11 cellular contexts compared by ENCODE assay signal in genomic region chr9:110095238-110095637, GRCh38.
A peak's percentile ranks its signal among the peaks of the same experiment; 100 is the strongest.
DNase-seq lines count a peak whose midpoint lies in the region; ATAC-seq and TF ChIP-seq lines count a peak whose summit lies in the region.
"Had no signal": no experiment of that assay in that cellular context is flagged by ENCODE, and none has a peak within 500 bp of the region (broad histone marks: within the 10 kb centered on the region; RNA-seq: fewer than 3 reads in every experiment).

No MANE protein-coding gene starts in this region.

- WGBS in IMR-90 (ENCODE audit: extremely low coverage in 2 of 2, insufficient read length in 1 of 2), 2 experiments = no CpG with 5 or more reads among the region's 2 CpGs

- no TSS peak for BruUV-seq in IMR-90 (replicated peaks; lab: Mats Ljungman, UMichigan)

- H2BK20ac ChIP-seq in IMR-90 (ENCODE audit: low read depth, low read length) = no peak overlapping the region

- no peak overlapping the region for H3K27ac Mint-ChIP-seq in activated T-cell treated with anti-CD3 and anti-CD28 coated beads, Interleukin-2, amount 50 U/mL, for 72 hours
- H3K27ac Mint-ChIP-seq: neural progenitor cell had no signal

- no peak overlapping the region; a peak in 1 of 4 replicates for H4K8ac ChIP-seq in IMR-90 (ENCODE audit: low read depth in 2 of 2, low read length in 2 of 2)

- H3K9me3 ChIP-seq in IMR-90 (ENCODE audit: control insufficient read depth, insufficient read depth, low read length) = no peaks in the 10 kb centered on the region

- no peak overlapping the region for H2BK15ac ChIP-seq in IMR-90 (ENCODE audit: low read depth, low read length)

- H3K36me3 ChIP-seq in IMR-90 (ENCODE audit: control insufficient read depth, insufficient read depth, low read length) = peaks cover 10% of the 10 kb centered on the region
- H3K36me3 ChIP-seq: neural progenitor cell had no signal

- H3K79me1 ChIP-seq in IMR-90 (ENCODE audit: low read depth in 1 of 2, low read length in 2 of 2) = peaks cover 15 to 80% of the 10 kb centered on the region in 2 experiments; a peak in 3 of 4 replicates

- H4K91ac ChIP-seq in IMR-90 (ENCODE audit: insufficient read depth, low read depth, low read length) = no peak overlapping the region

- H3K4me3 Mint-ChIP-seq in activated T-cell treated with anti-CD3 and anti-CD28 coated beads, Interleukin-2, amount 50 U/mL, for 72 hours = no peak overlapping the region
- H3K4me3 Mint-ChIP-seq: neural progenitor cell had no signal

- no peaks in the 10 kb centered on the region for H3K27me3 Mint-ChIP-seq in activated T-cell treated with anti-CD3 and anti-CD28 coated beads, Interleukin-2, amount 50 U/mL, for 72 hours (ENCODE audit: low read depth)

- H3K27me3 ChIP-seq in IMR-90 (ENCODE audit: control insufficient read depth, insufficient read depth, low read length) = no peaks in the 10 kb centered on the region
- H3K27me3 ChIP-seq: neural progenitor cell had no signal

- in situ Hi-C loops in IMR-90 (cut with MboI; ENCODE audit: low sequenced_read_pairs) = no loop called here

- no peak overlapping the region for H2AK9ac ChIP-seq in IMR-90 (replicated peaks; ENCODE audit: low read depth, low read length, poor library complexity)

- H3K9me1 ChIP-seq in IMR-90 (ENCODE audit: insufficient read depth, low read length) = peaks cover 35% of the 10 kb centered on the region

- ATAC-seq in IMR-90 (ENCODE audit: low read depth) (peak; percentile 64), HG02938 (IDR thresholded peaks at IDR 0.05; ENCODE audit: unreplicated experiment) (no peak), omental fat pad (ENCODE audit: low FRiP score) (no peak)
- ATAC-seq in activated T-cell treated with anti-CD3 and anti-CD28 coated beads, Interleukin-2, amount 50 U/mL, for 72 hours (replicated peaks in 1 of 2) = no peak

- TF ChIP-seq POLR2A in IMR-90 (IDR thresholded peaks at IDR 0.05; ENCODE audit: low read depth, low read length) = no peak

- no peaks in the 10 kb centered on the region for H3K9me3 Mint-ChIP-seq in activated T-cell treated with anti-CD3 and anti-CD28 coated beads, Interleukin-2, amount 50 U/mL, for 72 hours

- CTCF ChIA-PET in IMR-90 (lab: Yijun Ruan, JAX) = no interaction called here

- H4K20me1 ChIP-seq in IMR-90 (ENCODE audit: insufficient read depth, low read length) = peaks cover 87% of the 10 kb centered on the region

- H3K23ac ChIP-seq in IMR-90 (ENCODE audit: low read depth, low read length) = peak overlapping the region; percentile 23; the same call in 1 of the 2 replicates

- H3K14ac ChIP-seq in IMR-90 (replicated peaks; ENCODE audit: low read depth, low read length) = no peak overlapping the region

- TF ChIP-seq RAD21 in IMR-90 (IDR thresholded peaks at IDR 0.05; ENCODE audit: low read length) = no peak

- H3K4ac ChIP-seq in IMR-90 (ENCODE audit: low read depth, low read length) = no peak overlapping the region; the same call in 1 of the 2 replicates

- no peak overlapping the region for H2AFZ ChIP-seq in IMR-90 (replicated peaks; ENCODE audit: low read length, poor library complexity)
- H2AFZ ChIP-seq: neural progenitor cell had no signal

- no peak overlapping the region for H2BK120ac ChIP-seq in IMR-90 (ENCODE audit: low read depth, low read length)

- DNase-seq in IMR-90 (peak; percentile 71), amniotic epithelial cell (ENCODE audit: low read depth) (peak; percentile 78), fibroblast of pulmonary artery (ENCODE audit: low read depth) (peak; percentile 72), retina (peak; percentile 31), NCI-H1930 (lab: John Stamatoyannopoulos, UW) (no peak), omental fat pad (ENCODE audit: low spot score) (no peak)
- no peak for DNase-seq in activated T-cell treated with anti-CD3 and anti-CD28 coated beads, Interleukin-2, amount 50 U/mL, for 72 hours
- DNase-seq: activated CD4-positive, CD25-positive, alpha-beta regulatory T cell; islet precursor cell had no signal

- H3K4me3 ChIP-seq in IMR-90 (ENCODE audit: insufficient read depth, low read depth, low read length) = no peak overlapping the region
- no peak overlapping the region for H3K4me3 ChIP-seq in fibroblast of pulmonary artery (replicated peaks; ENCODE audit: low read depth, low read length)
- H3K4me3 ChIP-seq: neural progenitor cell had no signal

- H3K27ac ChIP-seq in IMR-90 (ENCODE audit: insufficient read depth, low read length) = peak overlapping the region; percentile 51; the same call in 1 of the 2 replicates
- H3K27ac ChIP-seq: neural progenitor cell had no signal

- no peak overlapping the region; the same call in 1 of the 2 replicates for H3K18ac ChIP-seq in IMR-90 (ENCODE audit: low read depth, low read length)

- H4K5ac ChIP-seq in IMR-90 (ENCODE audit: low read depth, low read length) = no peak overlapping the region; the same call in 1 of the 2 replicates

- no peak overlapping the region for H3K9ac ChIP-seq in IMR-90 (ENCODE audit: low read depth, low read length)
- H3K9ac ChIP-seq: neural progenitor cell had no signal

- H2AK5ac ChIP-seq in IMR-90 (ENCODE audit: low read depth, low read length) = no peak overlapping the region

- TF ChIP-seq CTCF in IMR-90 (conservative IDR thresholded peaks at IDR 0.05; ENCODE audit: low read depth, low read length) = no peak
- no peak for TF ChIP-seq CTCF in fibroblast of pulmonary artery (IDR thresholded peaks at IDR 0.05; ENCODE audit: low read length, missing control alignments)
- TF ChIP-seq CTCF in omental fat pad (IDR thresholded peaks at IDR 0.05) = no peak

- peaks cover 0 to 1% of the 10 kb centered on the region in 2 donors for H3K36me3 Mint-ChIP-seq in activated T-cell treated with anti-CD3 and anti-CD28 coated beads, Interleukin-2, amount 50 U/mL, for 72 hours (ENCODE audit: insufficient read depth in 2 of 2)

- H2BK5ac ChIP-seq in IMR-90 (ENCODE audit: low read depth, low read length, poor library complexity, severe bottlenecking) = peak overlapping the region; percentile 18

- peaks cover 10% of the 10 kb centered on the region for H3K4me1 Mint-ChIP-seq in activated T-cell treated with anti-CD3 and anti-CD28 coated beads, Interleukin-2, amount 50 U/mL, for 72 hours (ENCODE audit: low read depth)

- intact Hi-C loops in IMR-90 (cut with micrococcal nuclease) = no loop called here

- dilution Hi-C loops in IMR-90 (cut with HindIII; ENCODE audit: low sequenced_read_pairs, unreplicated experiment) = no loop called here

- H3K4me2 ChIP-seq in IMR-90 (ENCODE audit: low read depth, low read length) = 0 out of 2 replicates have a peak overlapping the region, but pooled peaks have one; percentile 33
- H3K4me2 ChIP-seq: neural progenitor cell had no signal

- POLR2A ChIA-PET in IMR-90 (lab: Charles Lee; ENCODE audit: unreplicated experiment) = no interaction called here

- H3K56ac ChIP-seq in IMR-90 (ENCODE audit: extremely low read depth, insufficient read depth, low read length) = no peak overlapping the region

- H3K4me1 ChIP-seq in IMR-90 (ENCODE audit: control insufficient read depth, insufficient read depth, low read length) = peaks cover 27% of the 10 kb centered on the region

TF ChIP-seq in IMR-90, 13 proteins besides CTCF, POLR2A, EP300 and RAD21:
- TF ChIP-seq FOS (IDR thresholded peaks at IDR 0.05; ENCODE audit: low read depth, low read length) = no peak
- no peak for TF ChIP-seq MXI1 (IDR thresholded peaks at IDR 0.05; ENCODE audit: borderline replicate concordance, low read depth, low read length)
- no peak for TF ChIP-seq SMC3 (IDR thresholded peaks at IDR 0.05; ENCODE audit: low read depth, low read length)
- no peak for TF ChIP-seq CHD1 (IDR thresholded peaks at IDR 0.05; ENCODE audit: low read depth, low read length)
- peak; percentile 63 for TF ChIP-seq CEBPB (IDR thresholded peaks at IDR 0.05; ENCODE audit: low read depth, low read length)
- TF ChIP-seq MAZ (IDR thresholded peaks at IDR 0.05; ENCODE audit: borderline replicate concordance, low read depth, low read length) = no peak
- TF ChIP-seq BHLHE40 (IDR thresholded peaks at IDR 0.05; ENCODE audit: low read depth, low read length) = no peak
- TF ChIP-seq, protein P1, sequence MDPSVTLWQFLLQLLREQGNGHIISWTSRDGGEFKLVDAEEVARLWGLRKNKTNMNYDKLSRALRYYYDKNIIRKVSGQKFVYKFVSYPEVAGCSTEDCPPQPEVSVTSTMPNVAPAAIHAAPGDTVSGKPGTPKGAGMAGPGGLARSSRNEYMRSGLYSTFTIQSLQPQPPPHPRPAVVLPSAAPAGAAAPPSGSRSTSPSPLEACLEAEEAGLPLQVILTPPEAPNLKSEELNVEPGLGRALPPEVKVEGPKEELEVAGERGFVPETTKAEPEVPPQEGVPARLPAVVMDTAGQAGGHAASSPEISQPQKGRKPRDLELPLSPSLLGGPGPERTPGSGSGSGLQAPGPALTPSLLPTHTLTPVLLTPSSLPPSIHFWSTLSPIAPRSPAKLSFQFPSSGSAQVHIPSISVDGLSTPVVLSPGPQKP (IDR thresholded peaks at IDR 0.05; ENCODE audit: borderline replicate concordance, low read depth, low read length) = no peak
- no peak for TF ChIP-seq RFX5 (IDR thresholded peaks at IDR 0.05; ENCODE audit: low read depth, low read length)

Comparison
In these comparisons a context has a peak if more than half of its experiments do, and no peak if none do; other contexts are left out.
1. DNase-seq: peak in IMR-90 (single experiment), amniotic epithelial cell (single experiment), fibroblast of pulmonary artery (single experiment) and retina (single experiment); none in activated T-cell treated with anti-CD3 and anti-CD28 coated beads, Interleukin-2, amount 50 U/mL, for 72 hours (0 of 2), NCI-H1930 (0 of 2) and omental fat pad (single experiment).